17 cellular contexts compared by ENCODE assay signal in the genomic region with DNA sequence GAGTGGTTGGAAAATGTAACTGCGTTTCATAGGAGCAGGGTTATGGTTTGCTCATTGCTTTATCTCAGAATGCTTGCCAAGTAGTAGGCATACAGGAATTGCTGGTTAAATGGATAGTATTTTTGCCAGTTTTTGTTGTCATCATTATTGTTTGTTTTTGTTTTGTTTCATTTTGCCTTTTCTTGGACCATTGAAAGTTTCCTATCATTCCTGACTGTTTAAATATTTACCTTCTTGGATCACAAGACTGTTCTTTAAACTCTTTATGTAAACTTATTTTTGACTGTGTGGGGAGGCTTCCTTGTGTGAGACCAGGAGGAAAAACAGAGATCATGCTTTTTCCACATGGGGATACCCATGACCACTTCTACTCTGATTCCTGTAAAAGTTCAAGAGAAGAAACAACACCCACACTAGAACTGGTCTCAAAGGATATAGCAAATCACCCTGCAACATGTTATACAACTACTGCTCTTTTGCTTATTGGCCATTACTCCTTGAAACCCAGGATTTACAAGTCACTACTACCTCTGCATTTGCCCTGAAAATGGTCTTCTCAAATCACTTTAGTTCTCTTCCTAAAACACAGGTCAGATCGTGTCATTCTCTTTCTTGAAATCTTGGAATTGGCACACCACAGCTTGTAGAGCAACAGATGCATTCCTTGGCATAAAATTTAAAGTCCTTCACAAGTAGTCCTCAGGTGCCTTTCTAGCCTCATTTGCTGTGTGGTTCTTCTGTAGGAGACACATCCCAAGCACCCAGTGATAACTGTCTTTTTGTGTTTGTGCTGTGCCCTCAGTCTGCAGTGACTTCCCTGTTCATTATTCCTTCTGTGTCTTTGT. TPM values are rescaled to one million over a fixed set of nuclear protein-coding genes. Genes with fewer than 3 reads are reported as not detected.
DNase-seq lines count a peak whose midpoint lies in the region; ATAC-seq and TF ChIP-seq lines count a peak whose summit lies in the region.
"Had no signal": no experiment of that assay in that cellular context is flagged by ENCODE, and none has a peak within 500 bp of the region (broad histone marks: within the 10 kb centered on the region; RNA-seq: fewer than 3 reads in every experiment).

No MANE protein-coding gene starts in this region.

- H4K20me1 ChIP-seq in GM23338 (replicated peaks; ENCODE audit: insufficient read depth) = no peaks in the 10 kb centered on the region

- peaks cover 72% of the 10 kb centered on the region for H3K4me1 Mint-ChIP-seq in activated T-cell treated with anti-CD3 and anti-CD28 coated beads, Interleukin-2, amount 50 U/mL, for 24 hours (ENCODE audit: low read depth)
- peaks cover 38% of the 10 kb centered on the region for H3K4me1 Mint-ChIP-seq in activated T-cell treated with anti-CD3 and anti-CD28 coated beads, Interleukin-2, amount 50 U/mL, for 4 hours (ENCODE audit: low read depth)
- H3K4me1 Mint-ChIP-seq in activated T-helper 2 cell treated with anti-CD3 and anti-CD28 coated beads, Interferon-gamma antibody, Interleukin-2, Interleukin-4, amounts not matched to agents 10 μg/mL and 5 μg/mL and 100 μg/mL, durations not matched to agents 14 hours and 24 hours and 36 hours (ENCODE audit: low read depth) = peaks cover 55% of the 10 kb centered on the region
- H3K4me1 Mint-ChIP-seq in immature natural killer cell (peaks cover 30 to 49% of the 10 kb centered on the region in 2 donors), GM23338 (peaks cover 17% of the 10 kb centered on the region)

- intact Hi-C loops in activated T-helper 2 cell treated with anti-CD3 and anti-CD28 coated beads, Interferon-gamma antibody, Interleukin-2, Interleukin-4, amounts not matched to agents 10 μg/mL and 5 μg/mL and 100 μg/mL, durations not matched to agents 14 hours and 24 hours and 36 hours (cut with micrococcal nuclease) = loop anchor here (2.0 kb wide), 1 partner anchor 89 kb away; no protein-coding TSS in a partner anchor
- intact Hi-C loops in right lobe of liver (cut with DNase I) = no loop called here
- intact Hi-C loops in stomach (cut with DNase I; ENCODE audit: low total_unique reads) = no loop called here

- H3K4me2 ChIP-seq in GM23338 = no peak overlapping the region

- peaks cover 8% of the 10 kb centered on the region for H3K36me3 Mint-ChIP-seq in activated T-cell treated with anti-CD3 and anti-CD28 coated beads, Interleukin-2, amount 50 U/mL, for 24 hours (ENCODE audit: low read depth)
- no peaks in the 10 kb centered on the region for H3K36me3 Mint-ChIP-seq in activated T-cell treated with anti-CD3 and anti-CD28 coated beads, Interleukin-2, amount 50 U/mL, for 4 hours (ENCODE audit: insufficient read depth)
- no peaks in the 10 kb centered on the region for H3K36me3 Mint-ChIP-seq in activated T-helper 2 cell treated with anti-CD3 and anti-CD28 coated beads, Interferon-gamma antibody, Interleukin-2, Interleukin-4, amounts not matched to agents 10 μg/mL and 5 μg/mL and 100 μg/mL, durations not matched to agents 14 hours and 24 hours and 36 hours (ENCODE audit: low read depth)
- H3K36me3 Mint-ChIP-seq in immature natural killer cell = peaks cover 0 to 4% (median 0%) of the 10 kb centered on the region in 3 donors
- no peaks in the 10 kb centered on the region for H3K36me3 Mint-ChIP-seq in GM23338 (ENCODE audit: low read depth)

- TF ChIP-seq POLR2A in right lobe of liver (IDR thresholded peaks at IDR 0.05) (no peak), stomach (IDR thresholded peaks at IDR 0.05) (no peak)

- no peaks in the 10 kb centered on the region for H3K9me2 ChIP-seq in GM23338 (ENCODE audit: insufficient read depth)

- no peaks in the 10 kb centered on the region for H3K27me3 ChIP-seq in right lobe of liver
- H3K27me3 ChIP-seq in stomach = no peaks in the 10 kb centered on the region
- no peaks in the 10 kb centered on the region for H3K27me3 ChIP-seq in GM23338 (ENCODE audit: insufficient read depth)
- H3K27me3 ChIP-seq: vagina had no signal

- no peak for TF ChIP-seq CTCF in right lobe of liver (IDR thresholded peaks at IDR 0.05)
- TF ChIP-seq CTCF in stomach (IDR thresholded peaks at IDR 0.05) = no peak
- no peak for TF ChIP-seq CTCF in GM23338 (conservative IDR thresholded peaks at IDR 0.05; ENCODE audit: low read depth in 2 of 2)

- 9% methylated on average over 2 of the region's 2 CpGs for WGBS in right lobe of liver (ENCODE audit: insufficient coverage, low coverage, low lambda C conversion rate, missing lambda C conversion rate)
- 14 to 35% (median 31%) methylated on average over 2 of the region's 2 CpGs for WGBS in stomach, 5 donors

- no peak overlapping the region for H2AFZ ChIP-seq in GM23338

- H3K9me3 Mint-ChIP-seq in activated T-cell treated with anti-CD3 and anti-CD28 coated beads, Interleukin-2, amount 50 U/mL, for 24 hours = no peaks in the 10 kb centered on the region
- H3K9me3 Mint-ChIP-seq in activated T-cell treated with anti-CD3 and anti-CD28 coated beads, Interleukin-2, amount 50 U/mL, for 4 hours = no peaks in the 10 kb centered on the region
- H3K9me3 Mint-ChIP-seq in activated T-helper 2 cell treated with anti-CD3 and anti-CD28 coated beads, Interferon-gamma antibody, Interleukin-2, Interleukin-4, amounts not matched to agents 10 μg/mL and 5 μg/mL and 100 μg/mL, durations not matched to agents 14 hours and 24 hours and 36 hours = no peaks in the 10 kb centered on the region
- H3K9me3 Mint-ChIP-seq in immature natural killer cell (no peaks in the 10 kb centered on the region), GM23338 (no peaks in the 10 kb centered on the region)
- H3K9me3 Mint-ChIP-seq: naive thymus-derived CD4-positive, alpha-beta T cell had no signal

- H3K27me3 Mint-ChIP-seq in activated T-cell treated with anti-CD3 and anti-CD28 coated beads, Interleukin-2, amount 50 U/mL, for 24 hours = no peaks in the 10 kb centered on the region
- no peaks in the 10 kb centered on the region for H3K27me3 Mint-ChIP-seq in activated T-cell treated with anti-CD3 and anti-CD28 coated beads, Interleukin-2, amount 50 U/mL, for 4 hours (ENCODE audit: low read depth)
- H3K27me3 Mint-ChIP-seq in activated T-helper 2 cell treated with anti-CD3 and anti-CD28 coated beads, Interferon-gamma antibody, Interleukin-2, Interleukin-4, amounts not matched to agents 10 μg/mL and 5 μg/mL and 100 μg/mL, durations not matched to agents 14 hours and 24 hours and 36 hours (ENCODE audit: low read depth) = no peaks in the 10 kb centered on the region
- H3K27me3 Mint-ChIP-seq in immature natural killer cell (ENCODE audit: low read depth in 3 of 3) = peaks cover 0 to 5% (median 0%) of the 10 kb centered on the region in 3 donors
- H3K27me3 Mint-ChIP-seq in GM23338 (ENCODE audit: insufficient read depth, low read depth, poor library complexity) = no peaks in the 10 kb centered on the region
- H3K27me3 Mint-ChIP-seq: naive thymus-derived CD4-positive, alpha-beta T cell had no signal

- H3K36me3 ChIP-seq in right lobe of liver = no peaks in the 10 kb centered on the region
- no peaks in the 10 kb centered on the region for H3K36me3 ChIP-seq in stomach
- H3K36me3 ChIP-seq in GM23338 (ENCODE audit: insufficient read depth) = no peaks in the 10 kb centered on the region
- H3K36me3 ChIP-seq: spleen, vagina had no signal

- no peak for ATAC-seq in activated T-cell treated with anti-CD3 and anti-CD28 coated beads, Interleukin-2, amount 50 U/mL, for 4 hours
- ATAC-seq in right lobe of liver = peak; percentile 37 to 83 (median 57)
- no peak for ATAC-seq in HG03439 (IDR thresholded peaks at IDR 0.05; ENCODE audit: unreplicated experiment)
- ATAC-seq in GM23338 = no peak
- ATAC-seq: naive thymus-derived CD4-positive, alpha-beta T cell; SK-N-SH treated with all-trans-retinoic acid at 6 μM for 48 hours had no signal

- H3K27ac ChIP-seq in right lobe of liver = peak overlapping the region; percentile 69 to 88 (median 78)
- peak overlapping the region; percentile 52 to 89 (median 70) for H3K27ac ChIP-seq in stomach
- H3K27ac ChIP-seq in GM23338 (ENCODE audit: low read depth) = no peak overlapping the region
- H3K27ac ChIP-seq: vagina had no signal

- no peaks in the 10 kb centered on the region for H3K9me3 ChIP-seq in right lobe of liver
- H3K9me3 ChIP-seq in stomach = no peaks in the 10 kb centered on the region
- H3K9me3 ChIP-seq: spleen, vagina had no signal

- H3K79me2 ChIP-seq in GM23338 (replicated peaks; ENCODE audit: insufficient read depth) = no peaks in the 10 kb centered on the region; the same call in 1 of the 2 replicates

- TF ChIP-seq EP300 in stomach (IDR thresholded peaks at IDR 0.05) = no peak

- H3K27ac Mint-ChIP-seq in activated T-cell treated with anti-CD3 and anti-CD28 coated beads, Interleukin-2, amount 50 U/mL, for 24 hours = peak overlapping the region; percentile 31
- peak overlapping the region; percentile 24 for H3K27ac Mint-ChIP-seq in activated T-helper 2 cell treated with anti-CD3 and anti-CD28 coated beads, Interferon-gamma antibody, Interleukin-2, Interleukin-4, amounts not matched to agents 10 μg/mL and 5 μg/mL and 100 μg/mL, durations not matched to agents 14 hours and 24 hours and 36 hours
- peak overlapping the region in 2 of 6 donors; percentile 19 to 56 for H3K27ac Mint-ChIP-seq in immature natural killer cell
- no peak overlapping the region for H3K27ac Mint-ChIP-seq in GM23338

- H3K4me1 ChIP-seq in right lobe of liver (peaks cover 0 to 72% (median 30%) of the 10 kb centered on the region in 4 donors), stomach (peaks cover 55 to 90% (median 70%) of the 10 kb centered on the region in 4 donors), GM23338 (ENCODE audit: insufficient read depth) (0 out of 2 replicates have a peak, but pooled peaks cover 3% of the 10 kb centered on the region)

- H3F3A ChIP-seq in GM23338 (replicated peaks; ENCODE audit: low read depth) = no peaks in the 10 kb centered on the region

- DNase-seq in activated T-cell treated with anti-CD3 and anti-CD28 coated beads, Interleukin-2, amount 50 U/mL, for 24 hours = no peak
- DNase-seq in activated T-cell treated with anti-CD3 and anti-CD28 coated beads, Interleukin-2, amount 50 U/mL, for 4 hours = no peak
- DNase-seq in activated T-helper 2 cell treated with anti-CD3 and anti-CD28 coated beads, Interferon-gamma antibody, Interleukin-2, Interleukin-4, amounts not matched to agents 10 μg/mL and 5 μg/mL and 100 μg/mL, durations not matched to agents 14 hours and 24 hours and 36 hours (ENCODE audit: low spot score) = no peak
- DNase-seq in right lobe of liver (no peak), stomach (no peak), immature natural killer cell (no peak), GM23338 (ENCODE audit: low spot score) (no peak)
- DNase-seq: activated CD4-positive, CD25-positive, alpha-beta regulatory T cell; activated gamma-delta T cell; caudate nucleus; KG1; naive thymus-derived CD4-positive, alpha-beta T cell; NCI-H2029; spleen had no signal

- peak overlapping the region; percentile 0 for H3K4me3 Mint-ChIP-seq in activated T-cell treated with anti-CD3 and anti-CD28 coated beads, Interleukin-2, amount 50 U/mL, for 24 hours
- no peak overlapping the region for H3K4me3 Mint-ChIP-seq in activated T-cell treated with anti-CD3 and anti-CD28 coated beads, Interleukin-2, amount 50 U/mL, for 4 hours
- H3K4me3 Mint-ChIP-seq in activated T-helper 2 cell treated with anti-CD3 and anti-CD28 coated beads, Interferon-gamma antibody, Interleukin-2, Interleukin-4, amounts not matched to agents 10 μg/mL and 5 μg/mL and 100 μg/mL, durations not matched to agents 14 hours and 24 hours and 36 hours (ENCODE audit: low read depth) = no peak overlapping the region
- no peak overlapping the region for H3K4me3 Mint-ChIP-seq in immature natural killer cell
- H3K4me3 Mint-ChIP-seq in GM23338 = no peak overlapping the region

- H3K4me3 ChIP-seq in right lobe of liver (no peak overlapping the region), stomach (no peak overlapping the region), GM23338 (no peak overlapping the region)
- H3K4me3 ChIP-seq: spleen, vagina had no signal

RNA-seq across cellular contexts. Expression of a gene that starts 51.3 kb away (rescaled TPM):
- total RNA-seq in activated T-cell treated with anti-CD3 and anti-CD28 coated beads, Interleukin-2, amount 50 U/mL, for 4 hours = 10 to 100 TPM in 2 of 3 donors, 1 to 10 TPM in 1; 9.0 to 13.0 (median 10.6) TPM
- total RNA-seq in activated T-helper 2 cell treated with anti-CD3 and anti-CD28 coated beads, Interferon-gamma antibody, Interleukin-2, Interleukin-4, amounts not matched to agents 10 μg/mL and 5 μg/mL and 100 μg/mL, durations not matched to agents 14 hours and 24 hours and 36 hours = 10.5 and 11.9 TPM in 2 replicates
- total RNA-seq in right lobe of liver = 10 to 100 TPM; 34.2 to 67.4 (median 37.8) TPM
- total RNA-seq in stomach = 100 to 1,000 TPM in 1 of 5 donors, 10 to 100 TPM in 4; 28.7 to 109 (median 38.8) TPM
- polyA plus RNA-seq in stomach = 10 to 100 TPM in 1 of 3 donors, 1 to 10 TPM in 2; 4.8 to 15.7 (median 6.8) TPM
- 1 to 10 TPM; 2.2 to 4.6 (median 3.6) TPM for polyA plus RNA-seq in immature natural killer cell
- total RNA-seq in GM23338 (2014; rRNA removed; shearing (Covaris generic)) = 17.2 and 32.4 TPM in 2 replicates
- 2.7 TPM in 2 replicates for polyA plus RNA-seq in GM23338 (2016; fragmentation: Nextera tagmentation; extraction: Ambion mirVana)

Comparison
In these comparisons a context has a peak if more than half of its experiments do, and no peak if none do; other contexts are left out.
1. ATAC-seq: peak in right lobe of liver (4 of 4); none in activated T-cell treated with anti-CD3 and anti-CD28 coated beads, Interleukin-2, amount 50 U/mL, for 4 hours (0 of 2), HG03439 (single experiment) and GM23338 (single experiment).